Comparison of ENCODE assay signal across 1 cellular context in the genomic region with DNA sequence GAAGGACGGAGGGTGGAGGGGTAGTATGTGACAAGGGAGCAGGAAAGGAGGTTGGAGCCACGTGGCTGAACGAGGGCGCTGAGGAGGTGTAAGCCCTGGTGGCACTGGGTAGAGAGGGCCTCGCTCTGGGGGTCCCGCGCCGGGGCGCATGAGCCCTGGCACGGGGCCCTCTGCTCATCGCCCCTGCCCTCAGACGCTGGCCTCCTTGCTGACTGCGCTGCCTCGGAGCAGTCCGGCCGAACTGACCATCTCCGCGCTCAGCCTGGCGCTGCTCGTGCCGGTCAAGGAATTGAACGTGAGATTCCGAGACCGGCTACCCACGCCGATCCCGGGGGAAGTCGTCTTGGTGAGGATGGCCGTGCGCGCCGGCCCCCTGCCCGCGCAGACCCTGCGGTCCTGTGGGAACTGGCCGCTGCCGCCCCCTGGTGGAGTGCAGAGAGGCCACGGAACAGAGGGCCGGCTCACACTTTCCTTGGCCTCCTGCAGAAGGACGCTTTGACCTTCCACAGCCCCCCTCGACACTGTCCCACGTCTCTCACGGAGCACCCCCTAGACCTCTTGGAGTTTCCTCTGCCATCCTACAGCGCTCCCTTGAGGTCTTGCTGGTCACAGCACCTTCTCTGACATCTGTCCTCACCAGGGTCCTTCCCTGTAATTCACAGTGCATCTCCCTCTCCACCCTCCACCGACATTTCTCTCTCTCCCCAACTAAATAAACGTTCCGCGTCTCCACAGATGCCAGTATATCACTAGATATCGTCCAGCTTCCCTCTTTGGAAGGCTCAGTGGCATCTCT.
TF ChIP-seq lines count a peak whose summit lies in the region.

No MANE protein-coding gene starts in this region.

TF ChIP-seq in K562, 482 proteins besides CTCF, POLR2A, EP300 and RAD21 (continued from another document and continues in another):
- TF ChIP-seq ERF (CRISPR knock-in tag; IDR thresholded peaks at IDR 0.05) (no peak), MYC (IDR thresholded peaks at IDR 0.05; ENCODE audit: low read depth, low read length) (no peak), MYC (CRISPR knock-in tag; IDR thresholded peaks at IDR 0.05; ENCODE audit: borderline replicate concordance, low read depth) (no peak), CBX1 (IDR thresholded peaks at IDR 0.05; ENCODE audit: low read depth) (no peak), PHF21A (IDR thresholded peaks at IDR 0.05; ENCODE audit: borderline replicate concordance, low read depth) (no peak), ZNF140 (CRISPR knock-in tag; IDR thresholded peaks at IDR 0.05) (no peak), POLR3A (IDR thresholded peaks at IDR 0.05; ENCODE audit: borderline replicate concordance, extremely low read depth, insufficient read depth, insufficient read length) (no peak), ZNF408 (CRISPR knock-in tag; IDR thresholded peaks at IDR 0.05; ENCODE audit: low read depth) (no peak), ETV5 (CRISPR knock-in tag; IDR thresholded peaks at IDR 0.05; ENCODE audit: low read depth) (peak; percentile 63; the same call in 1 of the 2 replicates), RBM39 (optimal IDR thresholded peaks at IDR 0.05; ENCODE audit: low read depth, low read length) (no peak), COPS2 (conservative IDR thresholded peaks at IDR 0.05) (no peak), PRMT5 (CRISPR knock-in tag; IDR thresholded peaks at IDR 0.05) (no peak), FOXK1 (CRISPR knock-in tag; IDR thresholded peaks at IDR 0.05; ENCODE audit: borderline replicate concordance) (no peak), BRF1 (IDR thresholded peaks at IDR 0.05; ENCODE audit: borderline replicate concordance, extremely low read depth, insufficient read length) (no peak), MYNN (IDR thresholded peaks at IDR 0.05) (0 out of 2 replicates have a peak, but pooled peaks have one; percentile 41), MYNN (CRISPR knock-in tag; IDR thresholded peaks at IDR 0.05) (no peak), MTA1 (IDR thresholded peaks at IDR 0.05; ENCODE audit: borderline replicate concordance) (no peak), ZSCAN29 (IDR thresholded peaks at IDR 0.05) (no peak), ZNF232 (CRISPR knock-in tag; IDR thresholded peaks at IDR 0.05) (no peak), TCF3 (CRISPR knock-in tag; IDR thresholded peaks at IDR 0.05) (no peak), NRF1 (conservative IDR thresholded peaks at IDR 0.05 in 1 of 2, IDR thresholded peaks at IDR 0.05 in 1 of 2) (peak; percentile 54 to 75; a peak in 3 of 4 replicates), C11orf30 (IDR thresholded peaks at IDR 0.05; ENCODE audit: low read depth) (no peak), PURB (CRISPR knock-in tag; IDR thresholded peaks at IDR 0.05; ENCODE audit: low read depth) (no peak), PML (IDR thresholded peaks at IDR 0.05; ENCODE audit: low read length) (no peak; the same call in 1 of the 2 replicates), ZNF354B (CRISPR knock-in tag; IDR thresholded peaks at IDR 0.05) (no peak), TEAD1 (CRISPR knock-in tag; IDR thresholded peaks at IDR 0.05) (peak in 1 of 2 experiments; percentile 50; a peak in 1 of 4 replicates), MAZ (CRISPR knock-in tag; conservative IDR thresholded peaks at IDR 0.05 in 1 of 2, IDR thresholded peaks at IDR 0.05 in 1 of 2) (peak; percentile 68 to 80), EWSR1 (IDR thresholded peaks at IDR 0.05; ENCODE audit: borderline replicate concordance, low read depth, partially characterized antibody) (no peak), XRCC4 (IDR thresholded peaks at IDR 0.05; ENCODE audit: extremely low read depth, insufficient read depth, insufficient read length) (no peak), TCF7L2 (IDR thresholded peaks at IDR 0.05; ENCODE audit: low read depth, low read length) (no peak), SETDB1 (IDR thresholded peaks at IDR 0.05; ENCODE audit: low read length) (no peak), ZNF583 (CRISPR knock-in tag; IDR thresholded peaks at IDR 0.05) (no peak), ZNF212 (CRISPR knock-in tag; IDR thresholded peaks at IDR 0.05) (no peak), HNRNPH1 (optimal IDR thresholded peaks at IDR 0.05; ENCODE audit: low read depth, low read length) (no peak), TEAD4 (IDR thresholded peaks at IDR 0.05; ENCODE audit: low read length) (no peak), TEAD4 (CRISPR knock-in tag; IDR thresholded peaks at IDR 0.05; ENCODE audit: borderline replicate concordance) (no peak), SMAD4 (CRISPR knock-in tag; conservative IDR thresholded peaks at IDR 0.05) (0 out of 2 replicates have a peak, but pooled peaks have one; percentile 60), POLR2AphosphoS5 (IDR thresholded peaks at IDR 0.05; ENCODE audit: control insufficient read depth, insufficient read depth, low read depth, low read length) (no peak), PTRF (tag; IDR thresholded peaks at IDR 0.05) (no peak), ZFP1 (CRISPR knock-in tag; IDR thresholded peaks at IDR 0.05) (no peak), ESRRA (IDR thresholded peaks at IDR 0.05; ENCODE audit: borderline replicate concordance, low read depth) (peak; percentile 93), NR2C2 (CRISPR knock-in tag; IDR thresholded peaks at IDR 0.05) (0 out of 2 replicates have a peak, but pooled peaks have one; percentile 14), NR2C2 (tag; IDR thresholded peaks at IDR 0.05) (no peak), JUN (IDR thresholded peaks at IDR 0.05; ENCODE audit: borderline replicate concordance, low read depth, low read length) (no peak), JUN (CRISPR knock-in tag; IDR thresholded peaks at IDR 0.05; ENCODE audit: borderline replicate concordance) (no peak), SMAD1 (IDR thresholded peaks at IDR 0.05; ENCODE audit: low read depth, low read length, partially characterized antibody) (no peak)
- TF ChIP-seq, protein P1, sequence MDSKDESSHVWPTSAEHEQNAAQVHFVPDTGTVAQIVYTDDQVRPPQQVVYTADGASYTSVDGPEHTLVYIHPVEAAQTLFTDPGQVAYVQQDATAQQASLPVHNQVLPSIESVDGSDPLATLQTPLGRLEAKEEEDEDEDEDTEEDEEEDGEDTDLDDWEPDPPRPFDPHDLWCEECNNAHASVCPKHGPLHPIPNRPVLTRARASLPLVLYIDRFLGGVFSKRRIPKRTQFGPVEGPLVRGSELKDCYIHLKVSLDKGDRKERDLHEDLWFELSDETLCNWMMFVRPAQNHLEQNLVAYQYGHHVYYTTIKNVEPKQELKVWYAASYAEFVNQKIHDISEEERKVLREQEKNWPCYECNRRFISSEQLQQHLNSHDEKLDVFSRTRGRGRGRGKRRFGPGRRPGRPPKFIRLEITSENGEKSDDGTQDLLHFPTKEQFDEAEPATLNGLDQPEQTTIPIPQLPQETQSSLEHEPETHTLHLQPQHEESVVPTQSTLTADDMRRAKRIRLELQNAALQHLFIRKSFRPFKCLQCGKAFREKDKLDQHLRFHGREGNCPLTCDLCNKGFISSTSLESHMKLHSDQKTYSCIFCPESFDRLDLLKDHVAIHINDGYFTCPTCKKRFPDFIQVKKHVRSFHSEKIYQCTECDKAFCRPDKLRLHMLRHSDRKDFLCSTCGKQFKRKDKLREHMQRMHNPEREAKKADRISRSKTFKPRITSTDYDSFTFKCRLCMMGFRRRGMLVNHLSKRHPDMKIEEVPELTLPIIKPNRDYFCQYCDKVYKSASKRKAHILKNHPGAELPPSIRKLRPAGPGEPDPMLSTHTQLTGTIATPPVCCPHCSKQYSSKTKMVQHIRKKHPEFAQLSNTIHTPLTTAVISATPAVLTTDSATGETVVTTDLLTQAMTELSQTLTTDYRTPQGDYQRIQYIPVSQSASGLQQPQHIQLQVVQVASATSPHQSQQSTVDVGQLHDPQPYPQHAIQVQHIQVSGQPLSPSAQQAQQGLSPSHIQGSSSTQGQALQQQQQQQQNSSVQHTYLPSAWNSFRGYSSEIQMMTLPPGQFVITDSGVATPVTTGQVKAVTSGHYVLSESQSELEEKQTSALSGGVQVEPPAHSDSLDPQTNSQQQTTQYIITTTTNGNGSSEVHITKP (IDR thresholded peaks at IDR 0.05; ENCODE audit: partially characterized antibody): no peak
- TF ChIP-seq, protein P2, sequence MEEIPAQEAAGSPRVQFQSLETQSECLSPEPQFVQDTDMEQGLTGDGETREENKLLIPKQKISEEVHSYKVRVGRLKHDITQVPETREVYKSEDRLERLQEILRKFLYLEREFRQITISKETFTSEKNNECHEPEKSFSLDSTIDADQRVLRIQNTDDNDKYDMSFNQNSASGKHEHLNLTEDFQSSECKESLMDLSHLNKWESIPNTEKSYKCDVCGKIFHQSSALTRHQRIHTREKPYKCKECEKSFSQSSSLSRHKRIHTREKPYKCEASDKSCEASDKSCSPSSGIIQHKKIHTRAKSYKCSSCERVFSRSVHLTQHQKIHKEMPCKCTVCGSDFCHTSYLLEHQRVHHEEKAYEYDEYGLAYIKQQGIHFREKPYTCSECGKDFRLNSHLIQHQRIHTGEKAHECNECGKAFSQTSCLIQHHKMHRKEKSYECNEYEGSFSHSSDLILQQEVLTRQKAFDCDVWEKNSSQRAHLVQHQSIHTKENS (CRISPR knock-in tag; IDR thresholded peaks at IDR 0.05): no peak
- TF ChIP-seq, protein P3, sequence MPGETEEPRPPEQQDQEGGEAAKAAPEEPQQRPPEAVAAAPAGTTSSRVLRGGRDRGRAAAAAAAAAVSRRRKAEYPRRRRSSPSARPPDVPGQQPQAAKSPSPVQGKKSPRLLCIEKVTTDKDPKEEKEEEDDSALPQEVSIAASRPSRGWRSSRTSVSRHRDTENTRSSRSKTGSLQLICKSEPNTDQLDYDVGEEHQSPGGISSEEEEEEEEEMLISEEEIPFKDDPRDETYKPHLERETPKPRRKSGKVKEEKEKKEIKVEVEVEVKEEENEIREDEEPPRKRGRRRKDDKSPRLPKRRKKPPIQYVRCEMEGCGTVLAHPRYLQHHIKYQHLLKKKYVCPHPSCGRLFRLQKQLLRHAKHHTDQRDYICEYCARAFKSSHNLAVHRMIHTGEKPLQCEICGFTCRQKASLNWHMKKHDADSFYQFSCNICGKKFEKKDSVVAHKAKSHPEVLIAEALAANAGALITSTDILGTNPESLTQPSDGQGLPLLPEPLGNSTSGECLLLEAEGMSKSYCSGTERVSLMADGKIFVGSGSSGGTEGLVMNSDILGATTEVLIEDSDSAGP (CRISPR knock-in tag; IDR thresholded peaks at IDR 0.05): no peak
- TF ChIP-seq, protein P4, sequence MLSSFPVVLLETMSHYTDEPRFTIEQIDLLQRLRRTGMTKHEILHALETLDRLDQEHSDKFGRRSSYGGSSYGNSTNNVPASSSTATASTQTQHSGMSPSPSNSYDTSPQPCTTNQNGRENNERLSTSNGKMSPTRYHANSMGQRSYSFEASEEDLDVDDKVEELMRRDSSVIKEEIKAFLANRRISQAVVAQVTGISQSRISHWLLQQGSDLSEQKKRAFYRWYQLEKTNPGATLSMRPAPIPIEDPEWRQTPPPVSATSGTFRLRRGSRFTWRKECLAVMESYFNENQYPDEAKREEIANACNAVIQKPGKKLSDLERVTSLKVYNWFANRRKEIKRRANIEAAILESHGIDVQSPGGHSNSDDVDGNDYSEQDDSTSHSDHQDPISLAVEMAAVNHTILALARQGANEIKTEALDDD (IDR thresholded peaks at IDR 0.05): no peak
- TF ChIP-seq, protein P5, sequence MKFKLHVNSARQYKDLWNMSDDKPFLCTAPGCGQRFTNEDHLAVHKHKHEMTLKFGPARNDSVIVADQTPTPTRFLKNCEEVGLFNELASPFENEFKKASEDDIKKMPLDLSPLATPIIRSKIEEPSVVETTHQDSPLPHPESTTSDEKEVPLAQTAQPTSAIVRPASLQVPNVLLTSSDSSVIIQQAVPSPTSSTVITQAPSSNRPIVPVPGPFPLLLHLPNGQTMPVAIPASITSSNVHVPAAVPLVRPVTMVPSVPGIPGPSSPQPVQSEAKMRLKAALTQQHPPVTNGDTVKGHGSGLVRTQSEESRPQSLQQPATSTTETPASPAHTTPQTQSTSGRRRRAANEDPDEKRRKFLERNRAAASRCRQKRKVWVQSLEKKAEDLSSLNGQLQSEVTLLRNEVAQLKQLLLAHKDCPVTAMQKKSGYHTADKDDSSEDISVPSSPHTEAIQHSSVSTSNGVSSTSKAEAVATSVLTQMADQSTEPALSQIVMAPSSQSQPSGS (CRISPR knock-in tag; IDR thresholded peaks at IDR 0.05): no peak
- TF ChIP-seq, protein P6, sequence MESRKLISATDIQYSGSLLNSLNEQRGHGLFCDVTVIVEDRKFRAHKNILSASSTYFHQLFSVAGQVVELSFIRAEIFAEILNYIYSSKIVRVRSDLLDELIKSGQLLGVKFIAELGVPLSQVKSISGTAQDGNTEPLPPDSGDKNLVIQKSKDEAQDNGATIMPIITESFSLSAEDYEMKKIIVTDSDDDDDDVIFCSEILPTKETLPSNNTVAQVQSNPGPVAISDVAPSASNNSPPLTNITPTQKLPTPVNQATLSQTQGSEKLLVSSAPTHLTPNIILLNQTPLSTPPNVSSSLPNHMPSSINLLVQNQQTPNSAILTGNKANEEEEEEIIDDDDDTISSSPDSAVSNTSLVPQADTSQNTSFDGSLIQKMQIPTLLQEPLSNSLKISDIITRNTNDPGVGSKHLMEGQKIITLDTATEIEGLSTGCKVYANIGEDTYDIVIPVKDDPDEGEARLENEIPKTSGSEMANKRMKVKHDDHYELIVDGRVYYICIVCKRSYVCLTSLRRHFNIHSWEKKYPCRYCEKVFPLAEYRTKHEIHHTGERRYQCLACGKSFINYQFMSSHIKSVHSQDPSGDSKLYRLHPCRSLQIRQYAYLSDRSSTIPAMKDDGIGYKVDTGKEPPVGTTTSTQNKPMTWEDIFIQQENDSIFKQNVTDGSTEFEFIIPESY (CRISPR knock-in tag; IDR thresholded peaks at IDR 0.05): peak; percentile 2; the same call in 1 of the 2 replicates
- TF ChIP-seq, protein P7, sequence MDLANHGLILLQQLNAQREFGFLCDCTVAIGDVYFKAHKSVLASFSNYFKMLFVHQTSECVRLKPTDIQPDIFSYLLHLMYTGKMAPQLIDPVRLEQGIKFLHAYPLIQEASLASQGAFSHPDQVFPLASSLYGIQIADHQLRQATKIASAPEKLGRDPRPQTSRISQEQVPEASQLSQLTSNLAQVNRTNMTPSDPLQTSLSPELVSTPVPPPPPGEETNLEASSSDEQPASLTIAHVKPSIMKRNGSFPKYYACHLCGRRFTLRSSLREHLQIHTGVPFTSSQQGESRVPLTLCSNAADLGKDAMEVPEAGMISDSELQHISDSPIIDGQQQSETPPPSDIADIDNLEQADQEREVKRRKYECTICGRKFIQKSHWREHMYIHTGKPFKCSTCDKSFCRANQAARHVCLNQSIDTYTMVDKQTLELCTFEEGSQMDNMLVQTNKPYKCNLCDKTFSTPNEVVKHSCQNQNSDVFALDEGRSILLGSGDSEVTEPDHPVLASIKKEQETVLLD (IDR thresholded peaks at IDR 0.05): no peak
- TF ChIP-seq, protein P8, sequence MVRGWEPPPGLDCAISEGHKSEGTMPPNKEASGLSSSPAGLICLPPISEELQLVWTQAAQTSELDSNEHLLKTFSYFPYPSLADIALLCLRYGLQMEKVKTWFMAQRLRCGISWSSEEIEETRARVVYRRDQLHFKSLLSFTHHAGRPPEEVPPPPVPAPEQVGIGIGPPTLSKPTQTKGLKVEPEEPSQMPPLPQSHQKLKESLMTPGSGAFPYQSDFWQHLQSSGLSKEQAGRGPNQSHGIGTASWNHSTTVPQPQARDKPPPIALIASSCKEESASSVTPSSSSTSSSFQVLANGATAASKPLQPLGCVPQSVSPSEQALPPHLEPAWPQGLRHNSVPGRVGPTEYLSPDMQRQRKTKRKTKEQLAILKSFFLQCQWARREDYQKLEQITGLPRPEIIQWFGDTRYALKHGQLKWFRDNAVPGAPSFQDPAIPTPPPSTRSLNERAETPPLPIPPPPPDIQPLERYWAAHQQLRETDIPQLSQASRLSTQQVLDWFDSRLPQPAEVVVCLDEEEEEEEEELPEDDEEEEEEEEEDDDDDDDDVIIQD (CRISPR knock-in tag; IDR thresholded peaks at IDR 0.05): no peak
